2 cellular contexts compared by ENCODE assay signal in genomic region chr1:227257964-227258363, GRCh38.
TF ChIP-seq lines count a peak whose summit lies in the region.

No MANE protein-coding gene starts in this region.

TF ChIP-seq in HepG2, 621 proteins besides CTCF, POLR2A, EP300 and RAD21:
- no peak for TF ChIP-seq PRDM15 (CRISPR knock-in tag; IDR thresholded peaks at IDR 0.05)
- no peak for TF ChIP-seq ZNF121 (CRISPR knock-in tag; IDR thresholded peaks at IDR 0.05)
- TF ChIP-seq STAG1 (CRISPR knock-in tag; IDR thresholded peaks at IDR 0.05): peak; percentile 18; the same call in 1 of the 2 replicates
- peak; percentile 45; the same call in 1 of the 2 replicates for TF ChIP-seq ZNF362 (CRISPR knock-in tag; IDR thresholded peaks at IDR 0.05; ENCODE audit: borderline replicate concordance)
- TF ChIP-seq ZNF788 (CRISPR knock-in tag; IDR thresholded peaks at IDR 0.05; ENCODE audit: borderline replicate concordance): no peak
- TF ChIP-seq HDAC1 (CRISPR knock-in tag; IDR thresholded peaks at IDR 0.05): no peak
- no peak for TF ChIP-seq TBX3 (IDR thresholded peaks at IDR 0.05; ENCODE audit: borderline replicate concordance)
- TF ChIP-seq KLF11 (CRISPR knock-in tag; IDR thresholded peaks at IDR 0.05): no peak
- TF ChIP-seq ELK4 (CRISPR knock-in tag; IDR thresholded peaks at IDR 0.05; ENCODE audit: borderline replicate concordance): no peak
- no peak for TF ChIP-seq HOXA7 (CRISPR knock-in tag; IDR thresholded peaks at IDR 0.05)
- no peak for TF ChIP-seq REXO4 (CRISPR knock-in tag; IDR thresholded peaks at IDR 0.05; ENCODE audit: borderline replicate concordance)

TF ChIP-seq in K562, 482 proteins besides CTCF, POLR2A, EP300 and RAD21:
- no peak for TF ChIP-seq CEBPG (CRISPR knock-in tag; IDR thresholded peaks at IDR 0.05)
- TF ChIP-seq CEBPG (tag; conservative IDR thresholded peaks at IDR 0.05 in 1 of 2, IDR thresholded peaks at IDR 0.05 in 1 of 2): no peak
- TF ChIP-seq ZNF384 (IDR thresholded peaks at IDR 0.05; ENCODE audit: low read depth, low read length): peak; percentile 87
- 0 out of 2 replicates have a peak, but pooled peaks have one; percentile 12 for TF ChIP-seq SMARCA4 (IDR thresholded peaks at IDR 0.05)
- TF ChIP-seq ZNF584 (CRISPR knock-in tag; IDR thresholded peaks at IDR 0.05; ENCODE audit: low read depth): no peak
- 0 out of 2 replicates have a peak, but pooled peaks have one; percentile 46 for TF ChIP-seq CC2D1A (IDR thresholded peaks at IDR 0.05)
- TF ChIP-seq CXXC5 (CRISPR knock-in tag; IDR thresholded peaks at IDR 0.05): 0 out of 2 replicates have a peak, but pooled peaks have one; percentile 17
TF ChIP-seq in K562: peak in this region for 4.
